Comparison of ENCODE assay signal across 19 cellular contexts in the genomic region with DNA sequence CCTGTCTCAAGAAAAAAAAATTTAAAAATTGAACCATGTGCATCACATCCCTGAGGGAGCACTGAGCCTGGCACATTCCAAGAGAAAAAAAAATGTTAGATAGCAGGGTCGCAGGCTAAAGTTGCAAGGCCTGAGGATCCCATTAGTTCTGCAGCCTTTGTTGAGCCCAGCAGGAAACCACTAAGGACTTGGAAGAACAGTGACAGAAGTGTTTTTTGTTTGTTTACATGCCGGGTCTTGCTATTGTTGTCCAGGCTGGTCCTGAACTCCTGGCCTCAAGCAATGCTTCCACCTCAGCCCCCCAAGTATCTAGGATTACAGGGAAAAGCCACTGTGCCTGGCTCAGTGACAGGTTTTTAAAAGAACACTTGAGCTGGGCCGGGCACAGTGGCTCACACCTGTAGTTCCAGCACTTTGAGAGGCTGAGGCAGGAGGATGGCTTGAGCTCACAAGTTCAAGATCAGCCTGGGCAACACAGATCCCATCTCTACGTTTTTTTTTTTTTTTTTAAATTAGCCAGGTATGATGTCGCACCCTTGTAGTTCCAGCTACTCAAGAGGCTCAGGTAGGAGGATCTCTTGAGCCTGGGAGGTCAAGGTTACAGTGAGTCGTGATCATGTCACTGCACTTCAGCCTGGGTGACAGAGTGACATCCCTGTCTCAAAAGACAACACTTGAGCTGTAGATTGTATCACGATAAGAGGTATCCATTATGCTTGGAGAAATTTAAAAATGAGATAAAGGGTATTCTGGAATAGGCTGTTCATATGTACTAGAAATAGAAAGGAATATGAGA. TPM values are rescaled to one million over a fixed set of nuclear protein-coding genes. Genes with fewer than 3 reads are reported as not detected.
"Had no signal": no experiment of that assay in that cellular context is flagged by ENCODE, and none has a peak within 500 bp of the region (broad histone marks: within the 10 kb centered on the region; RNA-seq: fewer than 3 reads in every experiment).

No MANE protein-coding gene starts in this region.

- H3K27me3 Mint-ChIP-seq: activated CD4-positive, alpha-beta memory T cell treated with anti-CD3 and anti-CD28 coated beads, Interleukin-2, amount 10 ng/mL, durations not matched to agents 7 days and 5 days; activated CD8-positive, alpha-beta memory T cell treated with anti-CD3 and anti-CD28 coated beads, Interleukin-2, amount 10 ng/mL, durations not matched to agents 7 days and 5 days; progenitor cell of endocrine pancreas; type B pancreatic cell had no signal

- H3K4me1 Mint-ChIP-seq: activated B cell treated with CpG ODN at 0.5 μM for 24 hours; activated CD4-positive, alpha-beta memory T cell treated with anti-CD3 and anti-CD28 coated beads, Interleukin-2, amount 10 ng/mL, durations not matched to agents 7 days and 5 days; activated CD8-positive, alpha-beta memory T cell treated with anti-CD3 and anti-CD28 coated beads, Interleukin-2, amount 10 ng/mL, durations not matched to agents 7 days and 5 days had no signal

- H3K4me3 Mint-ChIP-seq: activated B cell treated with CpG ODN at 0.5 μM for 24 hours; activated CD4-positive, alpha-beta memory T cell treated with anti-CD3 and anti-CD28 coated beads, Interleukin-2, amount 10 ng/mL, durations not matched to agents 7 days and 5 days; activated CD8-positive, alpha-beta memory T cell treated with anti-CD3 and anti-CD28 coated beads, Interleukin-2, amount 10 ng/mL, durations not matched to agents 7 days and 5 days; activated naive CD8-positive, alpha-beta T cell treated with anti-CD3 and anti-CD28 coated beads, Interleukin-2, amount 10 ng/mL, durations not matched to agents 7 days and 5 days; brain; nephron progenitor cell; type B pancreatic cell had no signal

- ATAC-seq: activated CD8-positive, alpha-beta memory T cell treated with anti-CD3 and anti-CD28 coated beads, Interleukin-2, amount 10 ng/mL, durations not matched to agents 7 days and 5 days; right cardiac atrium had no signal

- DNase-seq: activated B cell treated with CpG ODN at 0.5 μM for 24 hours; activated CD4-positive, alpha-beta memory T cell treated with anti-CD3 and anti-CD28 coated beads, Interleukin-2, amount 10 ng/mL, durations not matched to agents 7 days and 5 days; activated CD4-positive, alpha-beta T cell treated with anti-CD3 and anti-CD28 coated beads for 4 hours; activated CD8-positive, alpha-beta memory T cell treated with anti-CD3 and anti-CD28 coated beads, Interleukin-2, amount 10 ng/mL, durations not matched to agents 7 days and 5 days; activated naive CD4-positive, alpha-beta T cell treated with Interleukin-2 at 50 U/mL for 16 hours; activated naive CD8-positive, alpha-beta T cell treated with anti-CD3 and anti-CD28 coated beads, Interleukin-2, amount 10 ng/mL, durations not matched to agents 7 days and 5 days; anterior cingulate cortex; caudate nucleus; dorsolateral prefrontal cortex; hypothalamus; nephron progenitor cell; right cardiac atrium; stimulated activated CD4-positive, alpha-beta T cell treated with anti-CD3 and anti-CD28 coated beads, Interleukin-4, amount 100 ng/mL, for 1 hour; stomach had no signal

- H3K9me3 Mint-ChIP-seq: activated B cell treated with CpG ODN at 0.5 μM for 24 hours; activated CD4-positive, alpha-beta memory T cell treated with anti-CD3 and anti-CD28 coated beads, Interleukin-2, amount 10 ng/mL, durations not matched to agents 7 days and 5 days; activated naive CD8-positive, alpha-beta T cell treated with anti-CD3 and anti-CD28 coated beads, Interleukin-2, amount 10 ng/mL, durations not matched to agents 7 days and 5 days; nephron progenitor cell; type B pancreatic cell had no signal

- H3K27me3 ChIP-seq: dorsolateral prefrontal cortex, stomach had no signal

- H3K36me3 ChIP-seq: stomach had no signal

- H3K27ac Mint-ChIP-seq: activated B cell treated with CpG ODN at 0.5 μM for 24 hours; activated CD4-positive, alpha-beta memory T cell treated with anti-CD3 and anti-CD28 coated beads, Interleukin-2, amount 10 ng/mL, durations not matched to agents 7 days and 5 days; activated CD8-positive, alpha-beta memory T cell treated with anti-CD3 and anti-CD28 coated beads, Interleukin-2, amount 10 ng/mL, durations not matched to agents 7 days and 5 days; activated naive CD8-positive, alpha-beta T cell treated with anti-CD3 and anti-CD28 coated beads, Interleukin-2, amount 10 ng/mL, durations not matched to agents 7 days and 5 days; brain; nephron progenitor cell; progenitor cell of endocrine pancreas; type B pancreatic cell had no signal

- H3K36me3 Mint-ChIP-seq: activated CD8-positive, alpha-beta memory T cell treated with anti-CD3 and anti-CD28 coated beads, Interleukin-2, amount 10 ng/mL, durations not matched to agents 7 days and 5 days; activated naive CD8-positive, alpha-beta T cell treated with anti-CD3 and anti-CD28 coated beads, Interleukin-2, amount 10 ng/mL, durations not matched to agents 7 days and 5 days; brain; type B pancreatic cell had no signal

- H3K9me3 ChIP-seq: stomach had no signal

- H3K27ac ChIP-seq: dorsolateral prefrontal cortex, stomach had no signal

- H3K4me3 ChIP-seq: dorsolateral prefrontal cortex, lung, stomach had no signal

RNA-seq across cellular contexts. Expression of gene DLL4, which starts 39.3 kb away (rescaled TPM):
- total RNA-seq: activated B cell treated with CpG ODN at 0.5 μM for 24 hours; activated CD4-positive, alpha-beta memory T cell treated with anti-CD3 and anti-CD28 coated beads, Interleukin-2, amount 10 ng/mL, durations not matched to agents 7 days and 5 days had no signal
- polyA plus RNA-seq: keratinocyte had no signal
